Comparison of ENCODE assay signal across 1 cellular context in genomic region chr12:53054112-53054878, GRCh38.
TF ChIP-seq lines count a peak whose summit lies in the region.

No MANE protein-coding gene starts in this region.

TF ChIP-seq in HEK293, 187 proteins besides CTCF, POLR2A, EP300 and RAD21 (continued from another document and continues in another):
- TF ChIP-seq ZBTB7A (tag by site-specific recombination; IDR thresholded peaks at IDR 0.05; ENCODE audit: low read depth) = no peak
- TF ChIP-seq, protein P1, sequence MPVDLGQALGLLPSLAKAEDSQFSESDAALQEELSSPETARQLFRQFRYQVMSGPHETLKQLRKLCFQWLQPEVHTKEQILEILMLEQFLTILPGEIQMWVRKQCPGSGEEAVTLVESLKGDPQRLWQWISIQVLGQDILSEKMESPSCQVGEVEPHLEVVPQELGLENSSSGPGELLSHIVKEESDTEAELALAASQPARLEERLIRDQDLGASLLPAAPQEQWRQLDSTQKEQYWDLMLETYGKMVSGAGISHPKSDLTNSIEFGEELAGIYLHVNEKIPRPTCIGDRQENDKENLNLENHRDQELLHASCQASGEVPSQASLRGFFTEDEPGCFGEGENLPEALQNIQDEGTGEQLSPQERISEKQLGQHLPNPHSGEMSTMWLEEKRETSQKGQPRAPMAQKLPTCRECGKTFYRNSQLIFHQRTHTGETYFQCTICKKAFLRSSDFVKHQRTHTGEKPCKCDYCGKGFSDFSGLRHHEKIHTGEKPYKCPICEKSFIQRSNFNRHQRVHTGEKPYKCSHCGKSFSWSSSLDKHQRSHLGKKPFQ (tag by site-specific recombination; IDR thresholded peaks at IDR 0.05) = no peak
- peak; percentile 82 for TF ChIP-seq ZNF10 (tag by site-specific recombination; IDR thresholded peaks at IDR 0.05)
- TF ChIP-seq ZNF610 (tag by site-specific recombination; IDR thresholded peaks at IDR 0.05; ENCODE audit: borderline replicate concordance) = no peak
- TF ChIP-seq, protein P2, sequence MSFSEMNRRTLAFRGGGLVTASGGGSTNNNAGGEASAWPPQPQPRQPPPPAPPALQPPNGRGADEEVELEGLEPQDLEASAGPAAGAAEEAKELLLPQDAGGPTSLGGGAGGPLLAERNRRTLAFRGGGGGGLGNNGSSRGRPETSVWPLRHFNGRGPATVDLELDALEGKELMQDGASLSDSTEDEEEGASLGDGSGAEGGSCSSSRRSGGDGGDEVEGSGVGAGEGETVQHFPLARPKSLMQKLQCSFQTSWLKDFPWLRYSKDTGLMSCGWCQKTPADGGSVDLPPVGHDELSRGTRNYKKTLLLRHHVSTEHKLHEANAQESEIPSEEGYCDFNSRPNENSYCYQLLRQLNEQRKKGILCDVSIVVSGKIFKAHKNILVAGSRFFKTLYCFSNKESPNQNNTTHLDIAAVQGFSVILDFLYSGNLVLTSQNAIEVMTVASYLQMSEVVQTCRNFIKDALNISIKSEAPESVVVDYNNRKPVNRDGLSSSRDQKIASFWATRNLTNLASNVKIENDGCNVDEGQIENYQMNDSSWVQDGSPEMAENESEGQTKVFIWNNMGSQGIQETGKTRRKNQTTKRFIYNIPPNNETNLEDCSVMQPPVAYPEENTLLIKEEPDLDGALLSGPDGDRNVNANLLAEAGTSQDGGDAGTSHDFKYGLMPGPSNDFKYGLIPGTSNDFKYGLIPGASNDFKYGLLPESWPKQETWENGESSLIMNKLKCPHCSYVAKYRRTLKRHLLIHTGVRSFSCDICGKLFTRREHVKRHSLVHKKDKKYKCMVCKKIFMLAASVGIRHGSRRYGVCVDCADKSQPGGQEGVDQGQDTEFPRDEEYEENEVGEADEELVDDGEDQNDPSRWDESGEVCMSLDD (tag by site-specific recombination; IDR thresholded peaks at IDR 0.05) = no peak
- TF ChIP-seq PBX3 (CRISPR knock-in tag; IDR thresholded peaks at IDR 0.05) = no peak
- TF ChIP-seq, protein P3, sequence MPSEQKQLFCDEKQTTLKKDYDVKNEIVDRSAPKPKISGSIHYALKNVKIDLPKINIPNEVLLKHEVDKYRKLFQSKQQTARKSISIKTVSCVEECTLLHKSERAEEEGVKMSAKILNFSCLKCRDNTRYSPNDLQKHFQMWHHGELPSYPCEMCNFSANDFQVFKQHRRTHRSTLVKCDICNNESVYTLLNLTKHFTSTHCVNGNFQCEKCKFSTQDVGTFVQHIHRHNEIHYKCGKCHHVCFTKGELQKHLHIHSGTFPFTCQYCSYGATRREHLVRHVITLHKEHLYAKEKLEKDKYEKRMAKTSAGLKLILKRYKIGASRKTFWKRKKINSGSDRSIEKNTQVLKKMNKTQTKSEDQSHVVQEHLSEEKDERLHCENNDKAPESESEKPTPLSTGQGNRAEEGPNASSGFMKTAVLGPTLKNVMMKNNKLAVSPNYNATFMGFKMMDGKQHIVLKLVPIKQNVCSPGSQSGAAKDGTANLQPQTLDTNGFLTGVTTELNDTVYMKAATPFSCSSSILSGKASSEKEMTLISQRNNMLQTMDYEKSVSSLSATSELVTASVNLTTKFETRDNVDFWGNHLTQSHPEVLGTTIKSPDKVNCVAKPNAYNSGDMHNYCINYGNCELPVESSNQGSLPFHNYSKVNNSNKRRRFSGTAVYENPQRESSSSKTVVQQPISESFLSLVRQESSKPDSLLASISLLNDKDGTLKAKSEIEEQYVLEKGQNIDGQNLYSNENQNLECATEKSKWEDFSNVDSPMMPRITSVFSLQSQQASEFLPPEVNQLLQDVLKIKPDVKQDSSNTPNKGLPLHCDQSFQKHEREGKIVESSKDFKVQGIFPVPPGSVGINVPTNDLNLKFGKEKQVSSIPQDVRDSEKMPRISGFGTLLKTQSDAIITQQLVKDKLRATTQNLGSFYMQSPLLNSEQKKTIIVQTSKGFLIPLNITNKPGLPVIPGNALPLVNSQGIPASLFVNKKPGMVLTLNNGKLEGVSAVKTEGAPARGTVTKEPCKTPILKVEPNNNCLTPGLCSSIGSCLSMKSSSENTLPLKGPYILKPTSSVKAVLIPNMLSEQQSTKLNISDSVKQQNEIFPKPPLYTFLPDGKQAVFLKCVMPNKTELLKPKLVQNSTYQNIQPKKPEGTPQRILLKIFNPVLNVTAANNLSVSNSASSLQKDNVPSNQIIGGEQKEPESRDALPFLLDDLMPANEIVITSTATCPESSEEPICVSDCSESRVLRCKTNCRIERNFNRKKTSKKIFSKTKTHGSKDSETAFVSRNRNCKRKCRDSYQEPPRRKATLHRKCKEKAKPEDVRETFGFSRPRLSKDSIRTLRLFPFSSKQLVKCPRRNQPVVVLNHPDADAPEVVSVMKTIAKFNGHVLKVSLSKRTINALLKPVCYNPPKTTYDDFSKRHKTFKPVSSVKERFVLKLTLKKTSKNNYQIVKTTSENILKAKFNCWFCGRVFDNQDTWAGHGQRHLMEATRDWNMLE (tag by site-specific recombination; conservative IDR thresholded peaks at IDR 0.05; ENCODE audit: low read depth) = no peak
- TF ChIP-seq ZNF785 (tag by site-specific recombination; IDR thresholded peaks at IDR 0.05) = no peak
- TF ChIP-seq ZNF521 (tag by site-specific recombination; IDR thresholded peaks at IDR 0.05) = no peak
- TF ChIP-seq PRDM1 (tag by site-specific recombination; IDR thresholded peaks at IDR 0.05) = no peak
- TF ChIP-seq ZNF623 (tag by site-specific recombination; IDR thresholded peaks at IDR 0.05) = no peak
- TF ChIP-seq ZBTB1 (tag by site-specific recombination; IDR thresholded peaks at IDR 0.05) = no peak
- no peak for TF ChIP-seq ZNF664 (tag by site-specific recombination; IDR thresholded peaks at IDR 0.05)
- no peak for TF ChIP-seq ZNF776 (tag by site-specific recombination; IDR thresholded peaks at IDR 0.05; ENCODE audit: borderline replicate concordance)
- peak; percentile 87; the same call in 1 of the 2 replicates for TF ChIP-seq ZEB2 (tag by site-specific recombination; IDR thresholded peaks at IDR 0.05)
- peak; percentile 31; the same call in 1 of the 2 replicates for TF ChIP-seq ZNF600 (tag by site-specific recombination; IDR thresholded peaks at IDR 0.05)
- TF ChIP-seq ZNF324 (tag by site-specific recombination; IDR thresholded peaks at IDR 0.05) = peak; percentile 31; the same call in 1 of the 2 replicates
- TF ChIP-seq ZNF133 (tag by site-specific recombination; IDR thresholded peaks at IDR 0.05) = no peak
- no peak for TF ChIP-seq ZNF311 (tag by site-specific recombination; IDR thresholded peaks at IDR 0.05; ENCODE audit: borderline replicate concordance)
- TF ChIP-seq ZNF621 (tag by site-specific recombination; IDR thresholded peaks at IDR 0.05) = no peak
- TF ChIP-seq ZNF555 (tag by site-specific recombination; conservative IDR thresholded peaks at IDR 0.05) = no peak
- TF ChIP-seq, protein P4, sequence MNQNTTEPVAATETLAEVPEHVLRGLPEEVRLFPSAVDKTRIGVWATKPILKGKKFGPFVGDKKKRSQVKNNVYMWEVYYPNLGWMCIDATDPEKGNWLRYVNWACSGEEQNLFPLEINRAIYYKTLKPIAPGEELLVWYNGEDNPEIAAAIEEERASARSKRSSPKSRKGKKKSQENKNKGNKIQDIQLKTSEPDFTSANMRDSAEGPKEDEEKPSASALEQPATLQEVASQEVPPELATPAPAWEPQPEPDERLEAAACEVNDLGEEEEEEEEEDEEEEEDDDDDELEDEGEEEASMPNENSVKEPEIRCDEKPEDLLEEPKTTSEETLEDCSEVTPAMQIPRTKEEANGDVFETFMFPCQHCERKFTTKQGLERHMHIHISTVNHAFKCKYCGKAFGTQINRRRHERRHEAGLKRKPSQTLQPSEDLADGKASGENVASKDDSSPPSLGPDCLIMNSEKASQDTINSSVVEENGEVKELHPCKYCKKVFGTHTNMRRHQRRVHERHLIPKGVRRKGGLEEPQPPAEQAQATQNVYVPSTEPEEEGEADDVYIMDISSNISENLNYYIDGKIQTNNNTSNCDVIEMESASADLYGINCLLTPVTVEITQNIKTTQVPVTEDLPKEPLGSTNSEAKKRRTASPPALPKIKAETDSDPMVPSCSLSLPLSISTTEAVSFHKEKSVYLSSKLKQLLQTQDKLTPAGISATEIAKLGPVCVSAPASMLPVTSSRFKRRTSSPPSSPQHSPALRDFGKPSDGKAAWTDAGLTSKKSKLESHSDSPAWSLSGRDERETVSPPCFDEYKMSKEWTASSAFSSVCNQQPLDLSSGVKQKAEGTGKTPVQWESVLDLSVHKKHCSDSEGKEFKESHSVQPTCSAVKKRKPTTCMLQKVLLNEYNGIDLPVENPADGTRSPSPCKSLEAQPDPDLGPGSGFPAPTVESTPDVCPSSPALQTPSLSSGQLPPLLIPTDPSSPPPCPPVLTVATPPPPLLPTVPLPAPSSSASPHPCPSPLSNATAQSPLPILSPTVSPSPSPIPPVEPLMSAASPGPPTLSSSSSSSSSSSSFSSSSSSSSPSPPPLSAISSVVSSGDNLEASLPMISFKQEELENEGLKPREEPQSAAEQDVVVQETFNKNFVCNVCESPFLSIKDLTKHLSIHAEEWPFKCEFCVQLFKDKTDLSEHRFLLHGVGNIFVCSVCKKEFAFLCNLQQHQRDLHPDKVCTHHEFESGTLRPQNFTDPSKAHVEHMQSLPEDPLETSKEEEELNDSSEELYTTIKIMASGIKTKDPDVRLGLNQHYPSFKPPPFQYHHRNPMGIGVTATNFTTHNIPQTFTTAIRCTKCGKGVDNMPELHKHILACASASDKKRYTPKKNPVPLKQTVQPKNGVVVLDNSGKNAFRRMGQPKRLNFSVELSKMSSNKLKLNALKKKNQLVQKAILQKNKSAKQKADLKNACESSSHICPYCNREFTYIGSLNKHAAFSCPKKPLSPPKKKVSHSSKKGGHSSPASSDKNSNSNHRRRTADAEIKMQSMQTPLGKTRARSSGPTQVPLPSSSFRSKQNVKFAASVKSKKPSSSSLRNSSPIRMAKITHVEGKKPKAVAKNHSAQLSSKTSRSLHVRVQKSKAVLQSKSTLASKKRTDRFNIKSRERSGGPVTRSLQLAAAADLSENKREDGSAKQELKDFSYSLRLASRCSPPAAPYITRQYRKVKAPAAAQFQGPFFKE (tag by site-specific recombination; IDR thresholded peaks at IDR 0.05; ENCODE audit: borderline replicate concordance) = no peak
- no peak for TF ChIP-seq ZNF558 (tag by site-specific recombination; IDR thresholded peaks at IDR 0.05)
- TF ChIP-seq ZNF76 (tag by site-specific recombination; IDR thresholded peaks at IDR 0.05; ENCODE audit: borderline replicate concordance, low read depth) = peak; percentile 18; the same call in 1 of the 2 replicates
- TF ChIP-seq PRDM10 (tag by site-specific recombination; IDR thresholded peaks at IDR 0.05) = peak; percentile 45
- no peak for TF ChIP-seq ZNF280C (tag by site-specific recombination; IDR thresholded peaks at IDR 0.05)
- TF ChIP-seq ZNF473 (tag by site-specific recombination; IDR thresholded peaks at IDR 0.05) = no peak
- TF ChIP-seq ZNF792 (tag by site-specific recombination; IDR thresholded peaks at IDR 0.05) = no peak
- TF ChIP-seq ZBTB21 (tag by site-specific recombination; IDR thresholded peaks at IDR 0.05) = 0 out of 2 replicates have a peak, but pooled peaks have one; percentile 35
